In the genomic region with DNA sequence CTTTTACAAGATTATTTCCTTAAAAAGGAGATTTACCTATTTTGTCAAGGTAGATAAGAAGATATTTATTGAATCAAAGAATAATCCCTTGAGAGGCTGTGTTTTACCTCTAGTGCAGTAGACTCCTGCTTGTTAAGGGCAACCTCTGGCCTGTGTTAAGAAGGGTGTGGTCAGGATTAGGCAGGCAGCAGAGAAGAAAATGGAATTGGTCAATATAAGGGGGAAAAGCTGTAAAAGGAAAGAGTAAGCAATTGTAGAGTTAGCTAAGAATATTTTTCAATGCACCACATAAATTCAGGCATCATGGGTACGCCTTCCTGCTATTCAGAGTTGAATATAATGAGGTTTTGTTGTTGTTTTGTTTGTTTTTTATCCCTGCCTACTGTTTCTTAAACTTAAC, we compare ENCODE assay signal across 1 cellular context.
TF ChIP-seq lines count a peak whose summit lies in the region.

No MANE protein-coding gene starts in this region.

TF ChIP-seq in HEK293, 187 proteins besides CTCF, POLR2A, EP300 and RAD21 (continued from another document):
- TF ChIP-seq, protein P1, sequence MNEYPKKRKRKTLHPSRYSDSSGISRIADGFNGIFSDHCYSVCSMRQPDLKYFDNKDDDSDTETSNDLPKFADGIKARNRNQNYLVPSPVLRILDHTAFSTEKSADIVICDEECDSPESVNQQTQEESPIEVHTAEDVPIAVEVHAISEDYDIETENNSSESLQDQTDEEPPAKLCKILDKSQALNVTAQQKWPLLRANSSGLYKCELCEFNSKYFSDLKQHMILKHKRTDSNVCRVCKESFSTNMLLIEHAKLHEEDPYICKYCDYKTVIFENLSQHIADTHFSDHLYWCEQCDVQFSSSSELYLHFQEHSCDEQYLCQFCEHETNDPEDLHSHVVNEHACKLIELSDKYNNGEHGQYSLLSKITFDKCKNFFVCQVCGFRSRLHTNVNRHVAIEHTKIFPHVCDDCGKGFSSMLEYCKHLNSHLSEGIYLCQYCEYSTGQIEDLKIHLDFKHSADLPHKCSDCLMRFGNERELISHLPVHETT (tag by site-specific recombination; IDR thresholded peaks at IDR 0.05), result no peak
- TF ChIP-seq, protein P2, sequence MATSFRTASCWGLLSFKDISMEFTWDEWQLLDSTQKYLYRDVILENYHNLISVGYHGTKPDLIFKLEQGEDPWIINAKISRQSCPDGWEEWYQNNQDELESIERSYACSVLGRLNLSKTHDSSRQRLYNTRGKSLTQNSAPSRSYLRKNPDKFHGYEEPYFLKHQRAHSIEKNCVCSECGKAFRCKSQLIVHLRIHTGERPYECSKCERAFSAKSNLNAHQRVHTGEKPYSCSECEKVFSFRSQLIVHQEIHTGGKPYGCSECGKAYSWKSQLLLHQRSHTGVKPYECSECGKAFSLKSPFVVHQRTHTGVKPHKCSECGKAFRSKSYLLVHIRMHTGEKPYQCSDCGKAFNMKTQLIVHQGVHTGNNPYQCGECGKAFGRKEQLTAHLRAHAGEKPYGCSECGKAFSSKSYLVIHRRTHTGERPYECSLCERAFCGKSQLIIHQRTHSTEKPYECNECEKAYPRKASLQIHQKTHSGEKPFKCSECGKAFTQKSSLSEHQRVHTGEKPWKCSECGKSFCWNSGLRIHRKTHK (tag by site-specific recombination; IDR thresholded peaks at IDR 0.05), result no peak
